1 cellular context compared by ENCODE assay signal in the genomic region with DNA sequence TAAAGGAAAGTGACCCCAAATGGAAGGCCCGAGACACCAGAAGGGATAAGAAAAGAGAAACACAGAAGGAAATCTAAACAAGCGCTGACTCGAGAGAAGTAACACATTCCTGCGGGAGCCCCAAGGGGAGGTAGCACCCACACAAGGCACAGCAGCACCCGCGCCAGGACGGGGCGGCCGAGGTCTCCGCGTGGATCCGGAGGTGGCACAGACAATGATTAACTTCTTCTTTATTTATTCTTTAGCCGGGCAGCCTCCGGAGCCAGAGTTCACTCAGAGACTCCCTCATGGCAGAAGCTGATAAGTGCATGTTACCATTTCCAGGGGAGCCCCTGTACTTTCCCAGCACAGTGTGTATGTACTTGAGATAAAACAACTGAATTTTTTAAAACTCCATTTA.
TF ChIP-seq lines count a peak whose summit lies in the region.

No MANE protein-coding gene starts in this region.

TF ChIP-seq in liver, 16 proteins besides CTCF, POLR2A, EP300 and RAD21 (continued from another document):
- peak; percentile 28 to 76 for TF ChIP-seq RXRA (IDR thresholded peaks at IDR 0.05)
- peak; percentile 90 for TF ChIP-seq TAF1 (conservative IDR thresholded peaks at IDR 0.05)
- no peak for TF ChIP-seq HNF4G (IDR thresholded peaks at IDR 0.05)
- TF ChIP-seq JUND (IDR thresholded peaks at IDR 0.05), result no peak
